ENCODE assay signal across 8 cellular contexts in the genomic region with DNA sequence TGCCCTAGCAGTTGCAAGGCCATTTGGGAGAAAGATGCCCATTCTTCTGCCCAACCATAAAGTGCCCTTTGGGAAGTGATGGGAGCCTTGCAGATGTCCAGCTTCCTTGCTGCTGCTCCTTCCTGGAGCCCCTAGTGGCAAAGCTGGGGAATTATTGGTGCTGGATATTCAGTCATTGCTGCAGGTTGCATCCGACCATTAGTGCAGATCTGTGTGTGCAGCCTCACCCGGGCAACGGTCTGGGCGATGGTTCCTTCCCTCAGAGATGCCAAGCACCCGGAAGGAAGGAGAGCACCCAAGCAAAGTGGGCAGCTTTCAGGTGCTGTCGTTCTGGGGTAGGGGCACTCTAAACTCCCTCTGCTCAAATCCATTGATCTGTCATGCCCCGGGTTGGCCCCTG.
DNase-seq lines count a peak whose midpoint lies in the region; ATAC-seq and TF ChIP-seq lines count a peak whose summit lies in the region.

No MANE protein-coding gene starts in this region.

- BruUV-seq in PC-3 (replicated peaks; lab: Mats Ljungman, UMichigan), result no TSS peak

- H3K9me3 Mint-ChIP-seq in osteocyte (ENCODE audit: unreplicated experiment), result no peaks in the 10 kb centered on the region

- no peaks in the 10 kb centered on the region for H3K79me2 ChIP-seq in PC-3 (ENCODE audit: low read length)

- no peak overlapping the region for H3K4me2 ChIP-seq in PC-3 (ENCODE audit: low read length)

- no peak for TF ChIP-seq EP300 in esophagus muscularis mucosa (IDR thresholded peaks at IDR 0.05)

- no peak overlapping the region for H3K4me3 Mint-ChIP-seq in osteocyte (ENCODE audit: unreplicated experiment)

- H3K9me3 ChIP-seq in BE2C (no peaks in the 10 kb centered on the region), PC-3 (ENCODE audit: low read length) (no peaks in the 10 kb centered on the region), esophagus muscularis mucosa (no peaks in the 10 kb centered on the region)

- no peak for TF ChIP-seq POLR2A in esophagus muscularis mucosa (IDR thresholded peaks at IDR 0.05; ENCODE audit: low read depth)

- H4K20me1 ChIP-seq in PC-3 (ENCODE audit: low read length), result no peaks in the 10 kb centered on the region

- DNase-seq in BE2C (peak; percentile 40), H4 (ENCODE audit: low spot score) (peak; percentile 42), PC-3 (peak; percentile 59), esophagus muscularis mucosa (ENCODE audit: extremely low spot score) (no peak), osteocyte (ENCODE audit: extremely low spot score, unreplicated experiment) (no peak), sciatic nerve (ENCODE audit: low spot score) (no peak)

- no peak overlapping the region for H3K9ac ChIP-seq in PC-3 (ENCODE audit: low read length)

- H3K27me3 ChIP-seq in BE2C (no peaks in the 10 kb centered on the region), PC-3 (ENCODE audit: low read length) (no peaks in the 10 kb centered on the region), esophagus muscularis mucosa (peaks cover 0 to 62% (median 1%) of the 10 kb centered on the region in 4 donors)

- WGBS in esophagus muscularis mucosa, result 44% methylated on average over 3 of the region's 7 CpGs

- H2AFZ ChIP-seq in PC-3 (ENCODE audit: low read length), result no peak overlapping the region

- H3K27ac Mint-ChIP-seq in osteocyte (ENCODE audit: unreplicated experiment), result no peak overlapping the region

- no peak overlapping the region for H3K27ac ChIP-seq in PC-3 (ENCODE audit: low read length)
- H3K27ac ChIP-seq in esophagus muscularis mucosa (replicated peaks in 1 of 4), result no peak overlapping the region

- H3K4me3 ChIP-seq in BE2C (ENCODE audit: low read depth, low read length) (no peak overlapping the region), PC-3 (ENCODE audit: low read length) (no peak overlapping the region), esophagus muscularis mucosa (no peak overlapping the region)

- H3K27me3 Mint-ChIP-seq in osteocyte (ENCODE audit: unreplicated experiment), result peaks cover 30% of the 10 kb centered on the region

- H3K4me1 ChIP-seq in BE2C (peaks cover 8% of the 10 kb centered on the region), PC-3 (ENCODE audit: insufficient read depth, low read length) (peaks cover 11% of the 10 kb centered on the region), esophagus muscularis mucosa (peaks cover 0 to 4% (median 3%) of the 10 kb centered on the region in 4 donors)

- ATAC-seq in PC-3, result peak; percentile 54
- no peak for ATAC-seq in sciatic nerve
- ATAC-seq in GM18873 (IDR thresholded peaks at IDR 0.05; ENCODE audit: low FRiP score, unreplicated experiment), result no peak
- no peak for ATAC-seq in GM18517 (IDR thresholded peaks at IDR 0.05; ENCODE audit: unreplicated experiment)

- intact Hi-C loops in PC-3 (cut with micrococcal nuclease), result loop anchor here (2.0 to 5.0 kb wide), 2 partner anchors 191 to 361 kb away; no protein-coding TSS in a partner anchor
- intact Hi-C loops in esophagus muscularis mucosa (cut with DNase I), result no loop called here
- intact Hi-C loops in sciatic nerve (cut with DNase I), result no loop called here

- CTCF ChIA-PET in PC-3 (lab: Charles Lee), result interaction anchor here (0.6 to 0.8 kb wide), 2 partner anchors 58 to 145 kb away, joined by 3 read pairs; no protein-coding TSS in a partner anchor

- H3K36me3 ChIP-seq in BE2C (no peaks in the 10 kb centered on the region), PC-3 (ENCODE audit: low read depth, low read length) (no peaks in the 10 kb centered on the region), esophagus muscularis mucosa (no peaks in the 10 kb centered on the region)

- H3F3A ChIP-seq in PC-3 (ENCODE audit: low read length, unreplicated experiment), result peaks cover 8% of the 10 kb centered on the region

- POLR2A ChIA-PET in PC-3 (lab: Charles Lee; ENCODE audit: unreplicated experiment), result no interaction called here

- peaks cover 8% of the 10 kb centered on the region for H3K4me1 Mint-ChIP-seq in osteocyte (ENCODE audit: unreplicated experiment)

- H3K9me2 ChIP-seq in PC-3 (replicated peaks; ENCODE audit: low read length), result no peaks in the 10 kb centered on the region

- TF ChIP-seq CTCF in BE2C (IDR thresholded peaks at IDR 0.05; ENCODE audit: low read depth, low read length) (peak; percentile 75), PC-3 (conservative IDR thresholded peaks at IDR 0.05; ENCODE audit: low read depth, low read length) (peak; percentile 78), esophagus muscularis mucosa (IDR thresholded peaks at IDR 0.05) (peak; percentile 16 to 67 (median 36)), osteocyte (IDR thresholded peaks at IDR 0.05) (peak; percentile 77)

- no peaks in the 10 kb centered on the region for H3K36me3 Mint-ChIP-seq in osteocyte (ENCODE audit: unreplicated experiment)

Comparison
In these comparisons a context has a peak if more than half of its experiments do, and no peak if none do; other contexts are left out.
1. DNase-seq: peak in BE2C (single experiment), H4 (single experiment) and PC-3 (single experiment); none in esophagus muscularis mucosa (single experiment), osteocyte (single experiment) and sciatic nerve (single experiment).
2. Peak in every context shown above with its lines, with median percentiles within 50 percentile points of each other: CTCF ChIP-seq.